ENCODE assay signal across 1 cellular context in the genomic region with DNA sequence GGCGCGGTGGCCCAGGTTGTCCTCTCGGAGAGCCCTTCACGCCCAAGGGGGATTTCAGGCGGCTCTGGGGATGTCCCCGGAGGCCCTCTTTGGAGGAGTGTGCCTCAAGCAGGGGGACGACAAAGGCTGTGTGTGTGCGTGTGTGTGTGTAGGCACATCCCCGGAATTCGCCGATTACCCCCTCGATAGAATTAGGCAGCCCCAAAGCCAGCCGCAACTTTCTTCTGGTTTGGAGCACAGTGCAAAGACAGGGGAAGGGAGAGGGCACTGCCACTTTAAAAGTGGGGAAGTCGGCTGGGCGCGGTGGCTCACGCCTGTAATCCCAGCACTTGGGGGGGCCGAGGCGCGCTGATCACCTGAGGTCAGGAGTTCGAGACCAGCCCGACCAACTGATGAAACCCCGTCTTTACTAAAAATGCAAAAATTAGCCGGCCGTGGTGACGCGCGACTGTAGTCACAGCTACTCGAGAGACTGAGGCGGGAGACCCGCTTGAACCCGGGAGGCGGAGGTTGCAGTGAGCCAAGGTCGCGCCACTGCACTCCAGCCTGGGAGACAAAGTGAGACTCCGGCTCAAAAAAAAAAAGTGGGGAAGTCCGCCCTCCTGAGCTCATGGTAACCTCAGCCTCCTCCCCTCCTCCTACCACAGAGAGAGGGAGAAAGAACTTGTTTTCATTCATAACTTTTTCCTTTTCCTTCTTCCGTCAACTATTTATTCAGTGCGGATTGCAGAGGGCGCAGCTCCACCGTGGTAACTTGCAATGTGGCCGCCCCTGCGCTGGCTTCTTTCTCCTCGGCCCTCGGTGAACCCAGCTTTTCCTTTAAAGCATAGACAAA.
TF ChIP-seq lines count a peak whose summit lies in the region.

No MANE protein-coding gene starts in this region.

TF ChIP-seq in HepG2, 621 proteins besides CTCF, POLR2A, EP300 and RAD21 (continues in another document):
- TF ChIP-seq ELF4 (CRISPR knock-in tag; IDR thresholded peaks at IDR 0.05; ENCODE audit: borderline replicate concordance) (0 out of 2 replicates have a peak, but pooled peaks have one; percentile 59), RORA (CRISPR knock-in tag; IDR thresholded peaks at IDR 0.05) (no peak), AGO2 (optimal IDR thresholded peaks at IDR 0.05; ENCODE audit: low read depth, low read length) (peak; percentile 88), ARID4A (CRISPR knock-in tag; IDR thresholded peaks at IDR 0.05; ENCODE audit: borderline replicate concordance) (peak; percentile 50), ZSCAN12 (CRISPR knock-in tag; IDR thresholded peaks at IDR 0.05) (no peak), STAG1 (CRISPR knock-in tag; IDR thresholded peaks at IDR 0.05) (peak; percentile 64), PCBP1 (IDR thresholded peaks at IDR 0.05; ENCODE audit: borderline replicate concordance, low read depth, low read length) (no peak), HDAC1 (CRISPR knock-in tag; IDR thresholded peaks at IDR 0.05) (0 out of 2 replicates have a peak, but pooled peaks have one; percentile 31), ZNF703 (CRISPR knock-in tag; IDR thresholded peaks at IDR 0.05; ENCODE audit: borderline replicate concordance) (0 out of 2 replicates have a peak, but pooled peaks have one; percentile 13), ZFP37 (CRISPR knock-in tag; IDR thresholded peaks at IDR 0.05; ENCODE audit: borderline replicate concordance) (0 out of 2 replicates have a peak, but pooled peaks have one; percentile 28), SAP130 (CRISPR knock-in tag; IDR thresholded peaks at IDR 0.05; ENCODE audit: low read depth) (peak; percentile 28), CHCHD3 (CRISPR knock-in tag; IDR thresholded peaks at IDR 0.05) (no peak), HOXA5 (CRISPR knock-in tag; IDR thresholded peaks at IDR 0.05) (peak; percentile 35; the same call in 1 of the 2 replicates), NFKB2 (CRISPR knock-in tag; IDR thresholded peaks at IDR 0.05; ENCODE audit: borderline replicate concordance) (0 out of 2 replicates have a peak, but pooled peaks have one; percentile 2), ADNP (CRISPR knock-in tag; IDR thresholded peaks at IDR 0.05) (peak; percentile 46; the same call in 1 of the 2 replicates), ZNF549 (CRISPR knock-in tag; IDR thresholded peaks at IDR 0.05) (0 out of 2 replicates have a peak, but pooled peaks have one; percentile 39), FOXP4 (CRISPR knock-in tag; IDR thresholded peaks at IDR 0.05) (peak; percentile 26; the same call in 1 of the 2 replicates), TEAD3 (CRISPR knock-in tag; optimal IDR thresholded peaks at IDR 0.05; ENCODE audit: borderline replicate concordance) (peak; percentile 10), NR2F6 (IDR thresholded peaks at IDR 0.05) (no peak), NR2F6 (CRISPR knock-in tag; IDR thresholded peaks at IDR 0.05) (no peak), RARA (CRISPR knock-in tag; IDR thresholded peaks at IDR 0.05) (peak; percentile 6; the same call in 1 of the 2 replicates), U2AF1 (optimal IDR thresholded peaks at IDR 0.05; ENCODE audit: low read depth, low read length) (peak; percentile 1), NFATC3 (CRISPR knock-in tag; IDR thresholded peaks at IDR 0.05) (no peak), ZMAT3 (CRISPR knock-in tag; conservative IDR thresholded peaks at IDR 0.05) (peak; percentile 39; the same call in 1 of the 2 replicates), SUZ12 (IDR thresholded peaks at IDR 0.05; ENCODE audit: low read depth, low read length) (no peak), TFAP4 (IDR thresholded peaks at IDR 0.05; ENCODE audit: borderline replicate concordance, low read depth) (no peak), POLR2G (IDR thresholded peaks at IDR 0.05; ENCODE audit: low read depth, low read length) (peak; percentile 62; the same call in 1 of the 2 replicates), GFI1 (CRISPR knock-in tag; IDR thresholded peaks at IDR 0.05; ENCODE audit: borderline replicate concordance) (peak; percentile 69; the same call in 1 of the 2 replicates), ETV6 (CRISPR knock-in tag; conservative IDR thresholded peaks at IDR 0.05) (0 out of 2 replicates have a peak, but pooled peaks have one; percentile 13), ZMYM4 (CRISPR knock-in tag; IDR thresholded peaks at IDR 0.05) (peak; percentile 25; the same call in 1 of the 2 replicates), ZBTB20 (CRISPR knock-in tag; IDR thresholded peaks at IDR 0.05; ENCODE audit: borderline replicate concordance, low read depth) (peak; percentile 24; the same call in 1 of the 2 replicates), ZBTB3 (CRISPR knock-in tag; IDR thresholded peaks at IDR 0.05; ENCODE audit: borderline replicate concordance, low read depth) (peak; percentile 36; the same call in 1 of the 2 replicates), RFX5 (IDR thresholded peaks at IDR 0.05; ENCODE audit: low read depth, low read length) (no peak), ZNF562 (CRISPR knock-in tag; IDR thresholded peaks at IDR 0.05; ENCODE audit: borderline replicate concordance) (0 out of 2 replicates have a peak, but pooled peaks have one; percentile 47), GTF3A (CRISPR knock-in tag; conservative IDR thresholded peaks at IDR 0.05) (no peak), ZNF746 (CRISPR knock-in tag; IDR thresholded peaks at IDR 0.05) (0 out of 2 replicates have a peak, but pooled peaks have one; percentile 11), ZNF740 (CRISPR knock-in tag; IDR thresholded peaks at IDR 0.05) (0 out of 2 replicates have a peak, but pooled peaks have one; percentile 29), ZEB1 (IDR thresholded peaks at IDR 0.05; ENCODE audit: insufficient replicate concordance, low read depth) (peak; percentile 41), ZNF780A (CRISPR knock-in tag; IDR thresholded peaks at IDR 0.05) (0 out of 2 replicates have a peak, but pooled peaks have one; percentile 31), ETV5 (CRISPR knock-in tag; IDR thresholded peaks at IDR 0.05; ENCODE audit: borderline replicate concordance) (peak; percentile 17; the same call in 1 of the 2 replicates), FOXK1 (CRISPR knock-in tag; IDR thresholded peaks at IDR 0.05; ENCODE audit: borderline replicate concordance, low read depth) (0 out of 2 replicates have a peak, but pooled peaks have one; percentile 20), KDM3A (CRISPR knock-in tag; IDR thresholded peaks at IDR 0.05; ENCODE audit: low read depth) (0 out of 2 replicates have a peak, but pooled peaks have one; percentile 1), MED1 (CRISPR knock-in tag; IDR thresholded peaks at IDR 0.05) (0 out of 2 replicates have a peak, but pooled peaks have one; percentile 6), REPIN1 (CRISPR knock-in tag; IDR thresholded peaks at IDR 0.05; ENCODE audit: borderline replicate concordance, low read depth) (peak; percentile 43; the same call in 1 of the 2 replicates), ZFY (CRISPR knock-in tag; IDR thresholded peaks at IDR 0.05) (peak; percentile 35; the same call in 1 of the 2 replicates)
- TF ChIP-seq, protein P1, sequence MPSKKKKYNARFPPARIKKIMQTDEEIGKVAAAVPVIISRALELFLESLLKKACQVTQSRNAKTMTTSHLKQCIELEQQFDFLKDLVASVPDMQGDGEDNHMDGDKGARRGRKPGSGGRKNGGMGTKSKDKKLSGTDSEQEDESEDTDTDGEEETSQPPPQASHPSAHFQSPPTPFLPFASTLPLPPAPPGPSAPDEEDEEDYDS (CRISPR knock-in tag; IDR thresholded peaks at IDR 0.05) = no peak
- TF ChIP-seq, protein P2, sequence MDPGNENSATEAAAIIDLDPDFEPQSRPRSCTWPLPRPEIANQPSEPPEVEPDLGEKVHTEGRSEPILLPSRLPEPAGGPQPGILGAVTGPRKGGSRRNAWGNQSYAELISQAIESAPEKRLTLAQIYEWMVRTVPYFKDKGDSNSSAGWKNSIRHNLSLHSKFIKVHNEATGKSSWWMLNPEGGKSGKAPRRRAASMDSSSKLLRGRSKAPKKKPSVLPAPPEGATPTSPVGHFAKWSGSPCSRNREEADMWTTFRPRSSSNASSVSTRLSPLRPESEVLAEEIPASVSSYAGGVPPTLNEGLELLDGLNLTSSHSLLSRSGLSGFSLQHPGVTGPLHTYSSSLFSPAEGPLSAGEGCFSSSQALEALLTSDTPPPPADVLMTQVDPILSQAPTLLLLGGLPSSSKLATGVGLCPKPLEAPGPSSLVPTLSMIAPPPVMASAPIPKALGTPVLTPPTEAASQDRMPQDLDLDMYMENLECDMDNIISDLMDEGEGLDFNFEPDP (CRISPR knock-in tag; conservative IDR thresholded peaks at IDR 0.05) = no peak
- TF ChIP-seq, protein P3, sequence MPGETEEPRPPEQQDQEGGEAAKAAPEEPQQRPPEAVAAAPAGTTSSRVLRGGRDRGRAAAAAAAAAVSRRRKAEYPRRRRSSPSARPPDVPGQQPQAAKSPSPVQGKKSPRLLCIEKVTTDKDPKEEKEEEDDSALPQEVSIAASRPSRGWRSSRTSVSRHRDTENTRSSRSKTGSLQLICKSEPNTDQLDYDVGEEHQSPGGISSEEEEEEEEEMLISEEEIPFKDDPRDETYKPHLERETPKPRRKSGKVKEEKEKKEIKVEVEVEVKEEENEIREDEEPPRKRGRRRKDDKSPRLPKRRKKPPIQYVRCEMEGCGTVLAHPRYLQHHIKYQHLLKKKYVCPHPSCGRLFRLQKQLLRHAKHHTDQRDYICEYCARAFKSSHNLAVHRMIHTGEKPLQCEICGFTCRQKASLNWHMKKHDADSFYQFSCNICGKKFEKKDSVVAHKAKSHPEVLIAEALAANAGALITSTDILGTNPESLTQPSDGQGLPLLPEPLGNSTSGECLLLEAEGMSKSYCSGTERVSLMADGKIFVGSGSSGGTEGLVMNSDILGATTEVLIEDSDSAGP (CRISPR knock-in tag; IDR thresholded peaks at IDR 0.05; ENCODE audit: borderline replicate concordance) = peak; percentile 94
- TF ChIP-seq, protein P4, sequence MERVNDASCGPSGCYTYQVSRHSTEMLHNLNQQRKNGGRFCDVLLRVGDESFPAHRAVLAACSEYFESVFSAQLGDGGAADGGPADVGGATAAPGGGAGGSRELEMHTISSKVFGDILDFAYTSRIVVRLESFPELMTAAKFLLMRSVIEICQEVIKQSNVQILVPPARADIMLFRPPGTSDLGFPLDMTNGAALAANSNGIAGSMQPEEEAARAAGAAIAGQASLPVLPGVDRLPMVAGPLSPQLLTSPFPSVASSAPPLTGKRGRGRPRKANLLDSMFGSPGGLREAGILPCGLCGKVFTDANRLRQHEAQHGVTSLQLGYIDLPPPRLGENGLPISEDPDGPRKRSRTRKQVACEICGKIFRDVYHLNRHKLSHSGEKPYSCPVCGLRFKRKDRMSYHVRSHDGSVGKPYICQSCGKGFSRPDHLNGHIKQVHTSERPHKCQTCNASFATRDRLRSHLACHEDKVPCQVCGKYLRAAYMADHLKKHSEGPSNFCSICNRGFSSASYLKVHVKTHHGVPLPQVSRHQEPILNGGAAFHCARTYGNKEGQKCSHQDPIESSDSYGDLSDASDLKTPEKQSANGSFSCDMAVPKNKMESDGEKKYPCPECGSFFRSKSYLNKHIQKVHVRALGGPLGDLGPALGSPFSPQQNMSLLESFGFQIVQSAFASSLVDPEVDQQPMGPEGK (CRISPR knock-in tag; IDR thresholded peaks at IDR 0.05) = 0 out of 2 replicates have a peak, but pooled peaks have one; percentile 6
